1 cellular context compared by ENCODE assay signal in genomic region chr1:92531939-92532338, GRCh38. TPM values are rescaled to one million over a fixed set of nuclear protein-coding genes. Genes with fewer than 3 reads are reported as not detected.
"Had no signal": no experiment of that assay in that cellular context is flagged by ENCODE, and none has a peak within 500 bp of the region (broad histone marks: within the 10 kb centered on the region; RNA-seq: fewer than 3 reads in every experiment).

No MANE protein-coding gene starts in this region.

RNA-seq across cellular contexts. Expression of gene GFI1, which starts 45.2 kb away (rescaled TPM):
- total RNA-seq: gastrocnemius medialis had no signal
